In genomic region chr18:62384068-62384467, GRCh38 we compare ENCODE assay signal across 29 cellular contexts. TPM values are rescaled to one million over a fixed set of nuclear protein-coding genes. Genes with fewer than 3 reads are reported as not detected.
A peak's percentile ranks its signal among the peaks of the same experiment; 100 is the strongest.
DNase-seq lines count a peak whose midpoint lies in the region; ATAC-seq, FAIRE-seq and TF ChIP-seq lines count a peak whose summit lies in the region.
"Had no signal": no experiment of that assay in that cellular context is flagged by ENCODE, and none has a peak within 500 bp of the region (broad histone marks: within the 10 kb centered on the region; RNA-seq: fewer than 3 reads in every experiment).

No MANE protein-coding gene starts in this region.

- H3K27ac ChIP-seq in HepG2 (ENCODE audit: extremely low read length, insufficient read depth, low read length) (no peak overlapping the region), right lobe of liver (no peak overlapping the region), esophagus muscularis mucosa (replicated peaks in 1 of 4) (no peak overlapping the region)
- H3K27ac ChIP-seq: ascending aorta, esophagus squamous epithelium, HL-60, KMS-11, spleen, stomach had no signal

- TF ChIP-seq CTCF in HepG2 (CRISPR knock-in tag; IDR thresholded peaks at IDR 0.05) (no peak), right lobe of liver (IDR thresholded peaks at IDR 0.05) (no peak), esophagus muscularis mucosa (IDR thresholded peaks at IDR 0.05) (no peak), osteocyte (IDR thresholded peaks at IDR 0.05) (no peak)

- H3K36me3 Mint-ChIP-seq in activated T-helper 1 cell treated with anti-CD3 and anti-CD28 coated beads, Interleukin-12 subunit alpha, Interleukin-12 subunit beta, Interleukin-2, Interleukin-4 antibody, amounts not matched to agents 30 ng/mL and 10 ng/mL and 1 ng/mL, durations not matched to agents 14 hours and 24 hours and 36 hours (ENCODE audit: low read depth), result peaks cover 32% of the 10 kb centered on the region
- H3K36me3 Mint-ChIP-seq in osteocyte (ENCODE audit: unreplicated experiment), result no peaks in the 10 kb centered on the region
- H3K36me3 Mint-ChIP-seq: CD8-positive, alpha-beta T cell had no signal

- POLR2A ChIA-PET in HepG2 (lab: Yijun Ruan, JAX), result no interaction called here

- CTCF ChIA-PET in HepG2 (lab: Yijun Ruan, JAX; ENCODE audit: low intra/inter-chr PET ratio, low total read pairs), result no interaction called here

- no peak overlapping the region for H2AFZ ChIP-seq in HepG2 (ENCODE audit: low read length)

- BruUV-seq in HepG2 (replicated peaks; lab: Mats Ljungman, UMichigan), result no TSS peak

- H3K4me2 ChIP-seq in HepG2 (ENCODE audit: low read depth, low read length), result no peak overlapping the region
- H3K4me2 ChIP-seq: KMS-11 had no signal

- in situ Hi-C loops in HepG2 (cut with HindIII; ENCODE audit: extremely low pct_ligation_motif_present, low pct_unique_long_range_greater_than_20kb), result no loop called here

- no peak overlapping the region for H3K4me3 ChIP-seq in HepG2 (replicated peaks in 1 of 3; ENCODE audit: insufficient read depth in 1 of 3, low read depth in 2 of 3, low read length in 3 of 3)
- H3K4me3 ChIP-seq in right lobe of liver, result no peak overlapping the region
- H3K4me3 ChIP-seq in esophagus muscularis mucosa, result peak overlapping the region in 3 of 4 donors; percentile 34 to 45 (median 44)

- intact Hi-C loops in HepG2 (cut with micrococcal nuclease; ENCODE audit: unreplicated experiment), result no loop called here
- intact Hi-C loops in right lobe of liver (cut with DNase I), result no loop called here
- intact Hi-C loops in activated T-helper 1 cell treated with anti-CD3 and anti-CD28 coated beads, Interleukin-12 subunit alpha, Interleukin-12 subunit beta, Interleukin-2, Interleukin-4 antibody, amounts not matched to agents 30 ng/mL and 10 ng/mL and 1 ng/mL, durations not matched to agents 14 hours and 24 hours and 36 hours (cut with micrococcal nuclease), result no loop called here
- intact Hi-C loops in esophagus muscularis mucosa (cut with DNase I), result no loop called here

- H3K4me1 ChIP-seq in HepG2 (ENCODE audit: insufficient read depth, low read length) (peaks cover 21% of the 10 kb centered on the region), right lobe of liver (peaks cover 0 to 4% (median 0%) of the 10 kb centered on the region in 4 donors), esophagus muscularis mucosa (peaks cover 0 to 8% (median 4%) of the 10 kb centered on the region in 4 donors)
- H3K4me1 ChIP-seq: ascending aorta, spleen, stomach had no signal

- no peak for TF ChIP-seq POLR2A in HepG2 (IDR thresholded peaks at IDR 0.05; ENCODE audit: insufficient read depth in 1 of 2, low read depth in 2 of 2, low read length in 2 of 2)
- TF ChIP-seq POLR2A in right lobe of liver (IDR thresholded peaks at IDR 0.05), result no peak
- TF ChIP-seq POLR2A in esophagus muscularis mucosa (IDR thresholded peaks at IDR 0.05; ENCODE audit: low read depth), result no peak

- H3K27ac Mint-ChIP-seq in activated T-helper 1 cell treated with anti-CD3 and anti-CD28 coated beads, Interleukin-12 subunit alpha, Interleukin-12 subunit beta, Interleukin-2, Interleukin-4 antibody, amounts not matched to agents 30 ng/mL and 10 ng/mL and 1 ng/mL, durations not matched to agents 14 hours and 24 hours and 36 hours, result peak overlapping the region; percentile 31
- H3K27ac Mint-ChIP-seq in osteocyte (ENCODE audit: unreplicated experiment), result no peak overlapping the region
- H3K27ac Mint-ChIP-seq: activated CD4-positive, alpha-beta T cell treated with anti-CD3 and anti-CD28 coated beads for 36 hours; CD8-positive, alpha-beta T cell had no signal

- H3K4me3 Mint-ChIP-seq in activated T-helper 1 cell treated with anti-CD3 and anti-CD28 coated beads, Interleukin-12 subunit alpha, Interleukin-12 subunit beta, Interleukin-2, Interleukin-4 antibody, amounts not matched to agents 30 ng/mL and 10 ng/mL and 1 ng/mL, durations not matched to agents 14 hours and 24 hours and 36 hours, result no peak overlapping the region
- H3K4me3 Mint-ChIP-seq in osteocyte (ENCODE audit: unreplicated experiment), result peak overlapping the region; percentile 65
- H3K4me3 Mint-ChIP-seq: activated CD4-positive, alpha-beta T cell treated with anti-CD3 and anti-CD28 coated beads for 36 hours; CD8-positive, alpha-beta T cell had no signal

- TF ChIP-seq EP300 in HepG2 (IDR thresholded peaks at IDR 0.05; ENCODE audit: low read depth in 2 of 2, low read length in 2 of 2) (no peak), HepG2 (CRISPR knock-in tag; IDR thresholded peaks at IDR 0.05; ENCODE audit: borderline replicate concordance) (no peak), esophagus muscularis mucosa (IDR thresholded peaks at IDR 0.05) (no peak)

- no peaks in the 10 kb centered on the region for H3K79me2 ChIP-seq in HepG2 (ENCODE audit: insufficient read depth, low read length)

- H3K36me3 ChIP-seq in HepG2 (replicated peaks in 1 of 2; ENCODE audit: control insufficient read depth in 1 of 2, insufficient read depth in 2 of 2, low read length in 2 of 2) (0 out of 5 replicates have a peak, but pooled peaks cover 0 to 3% of the 10 kb centered on the region in 2 experiments), right lobe of liver (no peaks in the 10 kb centered on the region), esophagus muscularis mucosa (no peaks in the 10 kb centered on the region)
- H3K36me3 ChIP-seq: ascending aorta, esophagus squamous epithelium, spleen, stomach had no signal

- no peak for FAIRE-seq in HepG2 (lab: Jason Lieb, UNC)
- FAIRE-seq: A204.1, GM18507, GM19239 had no signal

- peaks cover 4% of the 10 kb centered on the region for H3K9me3 Mint-ChIP-seq in activated T-helper 1 cell treated with anti-CD3 and anti-CD28 coated beads, Interleukin-12 subunit alpha, Interleukin-12 subunit beta, Interleukin-2, Interleukin-4 antibody, amounts not matched to agents 30 ng/mL and 10 ng/mL and 1 ng/mL, durations not matched to agents 14 hours and 24 hours and 36 hours
- no peaks in the 10 kb centered on the region for H3K9me3 Mint-ChIP-seq in osteocyte (ENCODE audit: unreplicated experiment)
- H3K9me3 Mint-ChIP-seq: CD8-positive, alpha-beta T cell had no signal

- 95% methylated on average over 1 of the region's 1 CpG for WGBS in HepG2 (ENCODE audit: low lambda C conversion rate)
- 65% methylated on average over 1 of the region's 1 CpG for WGBS in right lobe of liver (ENCODE audit: insufficient coverage, low coverage, low lambda C conversion rate, missing lambda C conversion rate)
- WGBS in esophagus muscularis mucosa, result 33% methylated on average over 1 of the region's 1 CpG

- no peak overlapping the region for H3K9ac ChIP-seq in HepG2 (ENCODE audit: insufficient read depth, low read depth, low read length)
- H3K9ac ChIP-seq: KMS-11 had no signal

- H3K9me3 ChIP-seq in HepG2 (ENCODE audit: low read length), result no peaks in the 10 kb centered on the region
- no peaks in the 10 kb centered on the region for H3K9me3 ChIP-seq in right lobe of liver
- H3K9me3 ChIP-seq in esophagus muscularis mucosa, result no peaks in the 10 kb centered on the region
- H3K9me3 ChIP-seq: ascending aorta, esophagus squamous epithelium, spleen, stomach had no signal

- no peaks in the 10 kb centered on the region for H4K20me1 ChIP-seq in HepG2 (ENCODE audit: insufficient read depth, low read length)

- ATAC-seq in HepG2 (no peak), right lobe of liver (no peak), GM21576 (IDR thresholded peaks at IDR 0.05; ENCODE audit: unreplicated experiment) (no peak), HG02870 (IDR thresholded peaks at IDR 0.05; ENCODE audit: unreplicated experiment) (no peak)
- ATAC-seq: activated CD4-positive, alpha-beta T cell treated with anti-CD3 and anti-CD28 coated beads for 36 hours; CD8-positive, alpha-beta T cell; left colon had no signal

- DNase-seq in HepG2 (ENCODE audit: low spot score) (no peak), right lobe of liver (no peak), esophagus muscularis mucosa (ENCODE audit: extremely low spot score) (no peak), osteocyte (ENCODE audit: extremely low spot score, unreplicated experiment) (no peak)
- no peak for DNase-seq in activated T-helper 1 cell treated with anti-CD3 and anti-CD28 coated beads, Interleukin-12 subunit alpha, Interleukin-12 subunit beta, Interleukin-2, Interleukin-4 antibody, amounts not matched to agents 30 ng/mL and 10 ng/mL and 1 ng/mL, durations not matched to agents 14 hours and 24 hours and 36 hours (ENCODE audit: low spot score)
- no peak for DNase-seq in effector CD8-positive, alpha-beta T cell (lab: John Stamatoyannopoulos, UW)
- DNase-seq: activated CD4-positive, alpha-beta T cell treated with anti-CD3 and anti-CD28 coated beads for 36 hours; activated CD8-positive, alpha-beta memory T cell treated with anti-CD3 and anti-CD28 coated beads for 24 hours; activated T-cell treated with anti-CD3 and anti-CD28 coated beads for 4 hours; CD8-positive, alpha-beta T cell; central memory CD4-positive, alpha-beta T cell; esophagus squamous epithelium; hippocampal formation; left colon; NCI-H1417 treated with DMSO at 0.1 percent for 48 hours; NCI-H2081 treated with DMSO at 0.1 percent for 48 hours; NCI-H69; posterior cingulate gyrus; SHP77; spleen; stomach had no signal

- H3K27me3 ChIP-seq in HepG2 (ENCODE audit: control insufficient read depth in 1 of 2, insufficient read depth in 2 of 2, low read length in 2 of 2) (no peaks in the 10 kb centered on the region), right lobe of liver (peaks cover 0 to 6% of the 10 kb centered on the region in 2 donors), esophagus muscularis mucosa (peaks cover 0 to 18% (median 0%) of the 10 kb centered on the region in 4 donors)
- H3K27me3 ChIP-seq: ascending aorta had no signal

- no peaks in the 10 kb centered on the region for H3K27me3 Mint-ChIP-seq in activated T-helper 1 cell treated with anti-CD3 and anti-CD28 coated beads, Interleukin-12 subunit alpha, Interleukin-12 subunit beta, Interleukin-2, Interleukin-4 antibody, amounts not matched to agents 30 ng/mL and 10 ng/mL and 1 ng/mL, durations not matched to agents 14 hours and 24 hours and 36 hours (ENCODE audit: insufficient read depth)
- H3K27me3 Mint-ChIP-seq in osteocyte (ENCODE audit: unreplicated experiment), result peaks cover 16% of the 10 kb centered on the region
- H3K27me3 Mint-ChIP-seq: activated CD4-positive, alpha-beta T cell treated with anti-CD3 and anti-CD28 coated beads for 36 hours had no signal

- H3K4me1 Mint-ChIP-seq in activated T-helper 1 cell treated with anti-CD3 and anti-CD28 coated beads, Interleukin-12 subunit alpha, Interleukin-12 subunit beta, Interleukin-2, Interleukin-4 antibody, amounts not matched to agents 30 ng/mL and 10 ng/mL and 1 ng/mL, durations not matched to agents 14 hours and 24 hours and 36 hours (ENCODE audit: low read depth), result peaks cover 24% of the 10 kb centered on the region
- H3K4me1 Mint-ChIP-seq in osteocyte (ENCODE audit: unreplicated experiment), result peaks cover 1% of the 10 kb centered on the region
- H3K4me1 Mint-ChIP-seq: activated CD4-positive, alpha-beta T cell treated with anti-CD3 and anti-CD28 coated beads for 36 hours had no signal

- TF ChIP-seq RAD21 in HepG2 (CRISPR knock-in tag; IDR thresholded peaks at IDR 0.05), result no peak

RNA-seq across cellular contexts. Expression of gene TNFRSF11A, which starts 59.0 kb away (rescaled TPM):
- total RNA-seq in HepG2 (2016; rRNA removed; fragmentation: Illumina TruSeq; extraction: Trizol), result 3.6 and 4.6 TPM in 2 replicates
- total RNA-seq in HepG2 (2016; cell fraction: cytosol; rRNA removed; fragmentation: Illumina TruSeq; extraction: Trizol; ENCODE audit: low read depth), result 2.4 and 4.4 TPM in 2 replicates
- 4.2 and 4.6 TPM in 2 replicates for total RNA-seq in HepG2 (2016; cell fraction: insoluble cytoplasmic fraction; rRNA removed; fragmentation: Illumina TruSeq; extraction: Trizol)
- total RNA-seq in HepG2 (2016; cell fraction: membrane; rRNA removed; fragmentation: Illumina TruSeq; extraction: Trizol), result 2.7 and 3.6 TPM in 2 replicates
- total RNA-seq in HepG2 (2016; cell fraction: nucleus; rRNA removed; fragmentation: Illumina TruSeq; extraction: Trizol), result 7.2 and 7.4 TPM in 2 replicates
- polyA plus RNA-seq in HepG2 (2011; rRNA removed), result 6.4 and 8.2 TPM in 2 replicates
- polyA plus RNA-seq in HepG2 (2011; cell fraction: cytosol; rRNA removed), result 5.6 and 6.7 TPM in 2 replicates
- polyA plus RNA-seq in HepG2 (2011; cell fraction: nucleus; rRNA removed), result 8.3 and 10.7 TPM in 2 replicates
- 1.2 and 2.9 TPM in 2 replicates for polyA plus RNA-seq in HepG2 (2012)
- 1.3 and 2.0 TPM in 2 replicates for polyA plus RNA-seq in HepG2 (2016; cell fraction: cytosol; fragmentation: Illumina TruSeq; extraction: Trizol; ENCODE audit: low read depth)
- 2.5 and 2.7 TPM in 2 replicates for polyA plus RNA-seq in HepG2 (2016; cell fraction: insoluble cytoplasmic fraction; fragmentation: Illumina TruSeq; extraction: Trizol; ENCODE audit: low read depth)
- polyA plus RNA-seq in HepG2 (2016; cell fraction: membrane; fragmentation: Illumina TruSeq; extraction: Trizol; ENCODE audit: low read depth), result 2.9 and 3.0 TPM in 2 replicates
- 12.9 and 13.2 TPM in 2 replicates for polyA plus RNA-seq in HepG2 (2016; cell fraction: nucleus; fragmentation: Illumina TruSeq; extraction: Trizol; ENCODE audit: insufficient read depth, low read depth)
- polyA minus RNA-seq in HepG2 (2011; rRNA and poly(A)+ RNA removed; ENCODE audit: low replicate concordance), result 6.1 and 14.1 TPM in 2 replicates
- 6.1 and 7.0 TPM in 2 replicates for polyA minus RNA-seq in HepG2 (2011; cell fraction: cytosol; rRNA and poly(A)+ RNA removed)
- polyA minus RNA-seq in HepG2 (2011; cell fraction: nucleus; rRNA and poly(A)+ RNA removed), result 8.5 and 10.9 TPM in 2 replicates
- 1 to 10 TPM in 3 of 6 experiments, under 1 TPM in 3; 0.27 to 2.1 (median 0.81) TPM for total RNA-seq in right lobe of liver
- 22.9 and 27.1 TPM in 2 replicates for total RNA-seq in activated T-helper 1 cell treated with anti-CD3 and anti-CD28 coated beads, Interleukin-12 subunit alpha, Interleukin-12 subunit beta, Interleukin-2, Interleukin-4 antibody, amounts not matched to agents 30 ng/mL and 10 ng/mL and 1 ng/mL, durations not matched to agents 14 hours and 24 hours and 36 hours
- 1 to 10 TPM; 1.2 to 3.9 (median 2.0) TPM for total RNA-seq in esophagus muscularis mucosa
- 0.19 TPM in 1 of 2 replicates, not detected in the other for total RNA-seq in osteocyte

Comparison
In these comparisons a context has a peak if more than half of its experiments do, and no peak if none do; other contexts are left out.
1. H3K4me3 ChIP-seq: peak in esophagus muscularis mucosa (3 of 4); none in HepG2 (0 of 3) and right lobe of liver (0 of 3).